19 cellular contexts compared by ENCODE assay signal in genomic region chr9:37148181-37148580, GRCh38.
"Had no signal": no experiment of that assay in that cellular context is flagged by ENCODE, and none has a peak within 500 bp of the region (broad histone marks: within the 10 kb centered on the region; RNA-seq: fewer than 3 reads in every experiment).

No MANE protein-coding gene starts in this region.

- H3K4me3 ChIP-seq: body of pancreas, lung, psoas muscle, right lobe of liver had no signal

- H3K27me3 Mint-ChIP-seq: activated CD4-positive, alpha-beta memory T cell treated with anti-CD3 and anti-CD28 coated beads, Interleukin-2, amount 10 ng/mL, durations not matched to agents 7 days and 5 days; activated CD4-positive, alpha-beta T cell treated with anti-CD3 and anti-CD28 coated beads for 36 hours; stimulated activated naive B cell treated with anti-CD40 and anti-IgM and Interleukin-4, amounts not matched to agents 10 μg/mL and 1 μg/mL and 100 μg/mL, for 72 hours had no signal

- H3K27ac Mint-ChIP-seq: activated CD4-positive, alpha-beta memory T cell treated with anti-CD3 and anti-CD28 coated beads, Interleukin-2, amount 10 ng/mL, durations not matched to agents 7 days and 5 days; activated CD4-positive, alpha-beta T cell treated with anti-CD3 and anti-CD28 coated beads for 36 hours; activated naive CD4-positive, alpha-beta T cell treated with anti-CD3 and anti-CD28 coated beads for 36 hours; stimulated activated naive B cell treated with anti-CD40 and anti-IgM and Interleukin-4, amounts not matched to agents 10 μg/mL and 1 μg/mL and 100 μg/mL, for 72 hours; T-helper 1 cell treated with Interleukin-12 subunit alpha and Interleukin-12 subunit beta and Interleukin-4 antibody, amounts not matched to agents 30 μg/mL and 1 μg/mL, for 36 hours had no signal

- H3K4me3 Mint-ChIP-seq: activated CD4-positive, alpha-beta memory T cell treated with anti-CD3 and anti-CD28 coated beads, Interleukin-2, amount 10 ng/mL, durations not matched to agents 7 days and 5 days; activated CD4-positive, alpha-beta T cell treated with anti-CD3 and anti-CD28 coated beads for 36 hours; activated naive CD4-positive, alpha-beta T cell treated with anti-CD3 and anti-CD28 coated beads for 36 hours; stimulated activated naive B cell treated with anti-CD40 and anti-IgM and Interleukin-4, amounts not matched to agents 10 μg/mL and 1 μg/mL and 100 μg/mL, for 72 hours; T-helper 1 cell treated with Interleukin-12 subunit alpha and Interleukin-12 subunit beta and Interleukin-4 antibody, amounts not matched to agents 30 μg/mL and 1 μg/mL, for 36 hours had no signal

- H3K27ac ChIP-seq: body of pancreas, psoas muscle, right lobe of liver, VCaP had no signal

- H3K27me3 ChIP-seq: body of pancreas, right lobe of liver had no signal

- H3K9me3 ChIP-seq: body of pancreas, psoas muscle, right lobe of liver had no signal

- H3K4me1 ChIP-seq: body of pancreas, psoas muscle, right lobe of liver had no signal

- DNase-seq: activated CD4-positive, alpha-beta memory T cell treated with anti-CD3 and anti-CD28 coated beads, Interleukin-2, amount 10 ng/mL, durations not matched to agents 7 days and 5 days; activated CD4-positive, alpha-beta T cell treated with anti-CD3 and anti-CD28 coated beads for 36 hours; activated naive CD4-positive, alpha-beta T cell treated with anti-CD3 and anti-CD28 coated beads for 36 hours; amniotic stem cell; body of pancreas; central memory CD4-positive, alpha-beta T cell; cortex of kidney; effector memory CD4-positive, alpha-beta T cell; hypothalamus; left colon; midbrain; psoas muscle; right lobe of liver; stimulated activated naive B cell treated with anti-CD40 and anti-IgM and Interleukin-4, amounts not matched to agents 10 μg/mL and 1 μg/mL and 100 μg/mL, for 72 hours; substantia nigra; trophoblast cell had no signal

- H3K9me3 Mint-ChIP-seq: activated CD4-positive, alpha-beta memory T cell treated with anti-CD3 and anti-CD28 coated beads, Interleukin-2, amount 10 ng/mL, durations not matched to agents 7 days and 5 days; activated naive CD4-positive, alpha-beta T cell treated with anti-CD3 and anti-CD28 coated beads for 36 hours; stimulated activated naive B cell treated with anti-CD40 and anti-IgM and Interleukin-4, amounts not matched to agents 10 μg/mL and 1 μg/mL and 100 μg/mL, for 72 hours; T-helper 1 cell treated with Interleukin-12 subunit alpha and Interleukin-12 subunit beta and Interleukin-4 antibody, amounts not matched to agents 30 μg/mL and 1 μg/mL, for 36 hours had no signal
